Comparison of ENCODE assay signal across 19 cellular contexts in the genomic region with DNA sequence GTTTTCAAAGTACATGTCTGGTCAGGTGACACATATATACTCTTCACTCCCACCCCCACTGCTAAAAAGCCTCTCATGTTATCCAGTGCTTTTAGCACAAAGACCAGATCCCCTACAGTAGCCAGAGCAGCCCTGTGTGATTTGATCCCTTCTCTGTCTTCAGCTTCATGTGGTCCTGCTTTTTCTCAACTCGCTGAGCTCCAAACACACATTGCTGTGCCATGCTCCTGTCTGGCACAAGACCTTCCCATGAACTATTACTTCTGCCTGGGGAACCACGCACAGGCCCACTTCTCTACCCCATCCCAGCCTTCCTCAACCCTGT.
"Had no signal": no experiment of that assay in that cellular context is flagged by ENCODE, and none has a peak within 500 bp of the region (broad histone marks: within the 10 kb centered on the region; RNA-seq: fewer than 3 reads in every experiment).

No MANE protein-coding gene starts in this region.

- H3K27me3 ChIP-seq: gastrocnemius medialis, hepatocyte had no signal

- DNase-seq: activated CD4-positive, alpha-beta T cell treated with anti-CD3 and anti-CD28 coated beads, Interleukin-2, amount 50 U/mL, for 4 hours; activated CD4-positive, CD25-positive, alpha-beta regulatory T cell treated with anti-CD3 and anti-CD28 coated beads, Interleukin-2, amount 50 U/mL, for 72 hours; activated CD8-positive, alpha-beta memory T cell treated with anti-CD3 and anti-CD28 coated beads, Interleukin-2, amount 10 ng/mL, durations not matched to agents 7 days and 5 days; activated effector memory CD4-positive, alpha-beta T cell treated with anti-CD3 and anti-CD28 coated beads, Interleukin-2, amount 50 U/mL, for 16 hours; activated T-cell treated with anti-CD3 and anti-CD28 coated beads, Interleukin-2, amount 50 U/mL, for 4 hours; aorta; effector CD4-positive, alpha-beta T cell; gastrocnemius medialis; kidney glomerular epithelial cell; midbrain; nucleus accumbens; psoas muscle; spleen; stimulated activated naive CD4-positive, alpha-beta T cell; T-helper 9 cell had no signal

- H3K4me3 Mint-ChIP-seq: activated CD8-positive, alpha-beta memory T cell treated with anti-CD3 and anti-CD28 coated beads, Interleukin-2, amount 10 ng/mL, durations not matched to agents 7 days and 5 days; activated naive CD8-positive, alpha-beta T cell; activated T-cell treated with anti-CD3 and anti-CD28 coated beads, Interleukin-2, amount 50 U/mL, for 4 hours had no signal

- H3K4me1 ChIP-seq: gastrocnemius medialis, psoas muscle, spleen had no signal

- H3K36me3 ChIP-seq: gastrocnemius medialis, spleen had no signal

- H3K4me3 ChIP-seq: coronary artery, gastrocnemius medialis, hepatocyte, psoas muscle, spleen had no signal

- H3K9me3 ChIP-seq: gastrocnemius medialis, psoas muscle had no signal

- H3K27ac ChIP-seq: coronary artery, epithelial cell of prostate, gastrocnemius medialis, psoas muscle, spleen had no signal

- H3K27ac Mint-ChIP-seq: activated CD8-positive, alpha-beta memory T cell treated with anti-CD3 and anti-CD28 coated beads, Interleukin-2, amount 10 ng/mL, durations not matched to agents 7 days and 5 days; activated naive CD8-positive, alpha-beta T cell had no signal

- H3K79me2 ChIP-seq: hepatocyte had no signal

- ATAC-seq: activated CD8-positive, alpha-beta memory T cell treated with anti-CD3 and anti-CD28 coated beads, Interleukin-2, amount 10 ng/mL, durations not matched to agents 7 days and 5 days; activated T-cell treated with anti-CD3 and anti-CD28 coated beads, Interleukin-2, amount 50 U/mL, for 4 hours; gastrocnemius medialis; psoas muscle had no signal

- H3K9me3 Mint-ChIP-seq: activated T-cell treated with anti-CD3 and anti-CD28 coated beads, Interleukin-2, amount 50 U/mL, for 4 hours had no signal

- H3K4me2 ChIP-seq: hepatocyte had no signal

- H2AFZ ChIP-seq: hepatocyte had no signal

- H3K36me3 Mint-ChIP-seq: activated naive CD8-positive, alpha-beta T cell had no signal
